In the genomic region with DNA sequence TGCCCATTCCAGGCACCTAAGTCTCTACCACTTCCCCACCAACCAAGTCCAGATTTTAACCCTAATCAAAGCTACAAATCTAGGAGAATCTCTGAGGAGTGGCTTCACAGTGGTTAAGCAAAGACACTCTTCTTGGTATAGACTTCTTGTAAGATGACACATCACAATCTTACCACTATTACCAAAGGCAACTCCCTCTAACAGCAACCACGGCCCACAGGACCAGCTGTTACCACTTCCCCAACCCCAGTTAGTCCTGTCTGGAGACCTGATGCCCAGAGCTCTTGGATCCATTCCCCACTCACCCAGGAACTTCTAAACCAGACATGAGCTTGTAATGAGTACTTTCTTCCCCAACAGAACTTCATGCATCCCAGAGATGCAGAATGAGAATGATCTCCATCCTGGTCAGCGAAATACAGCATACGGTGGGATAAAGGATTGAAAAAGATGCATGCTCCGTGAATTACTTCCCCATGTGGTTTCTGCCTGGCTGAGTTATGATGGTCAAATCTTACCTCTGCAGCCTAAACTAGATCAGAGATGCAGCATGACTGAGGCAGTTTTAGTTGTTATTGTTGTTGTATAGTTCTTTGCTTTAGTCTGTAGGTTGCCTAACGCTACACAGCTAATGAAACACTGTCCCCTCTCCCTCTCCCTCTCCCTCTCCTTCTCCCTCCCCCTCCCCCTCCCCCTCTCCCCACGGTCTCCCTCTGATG, we compare ENCODE assay signal across 8 cellular contexts.
A peak's percentile ranks its signal among the peaks of the same experiment; 100 is the strongest.
DNase-seq lines count a peak whose midpoint lies in the region; ATAC-seq lines count a peak whose summit lies in the region.

No MANE protein-coding gene starts in this region.

- DNase-seq in EL = peak; percentile 83
- peak; percentile 94 for DNase-seq in LHCN-M2 (ENCODE audit: low read depth)
- peak; percentile 19 for DNase-seq in dedifferentiated amniotic fluid mesenchymal stem cell (ENCODE audit: extremely low spot score)
- DNase-seq in stromal cell of bone marrow (ENCODE audit: low read depth) = peak; percentile 44
- DNase-seq in NCI-H526 treated with DMSO at 0.1 percent for 48 hours (lab: John Stamatoyannopoulos, UW) = no peak
- DNase-seq in mesenteric fat pad (ENCODE audit: low spot score) = no peak
- DNase-seq in NCI-H1092 treated with DMSO at 0.1 percent for 48 hours (lab: John Stamatoyannopoulos, UW) = no peak

- ATAC-seq in GM21381 (IDR thresholded peaks at IDR 0.05; ENCODE audit: unreplicated experiment) = peak; percentile 82

Comparison
In these comparisons a context has a peak if more than half of its experiments do, and no peak if none do; other contexts are left out.
1. DNase-seq: peak in EL (single experiment), LHCN-M2 (single experiment), dedifferentiated amniotic fluid mesenchymal stem cell (single experiment) and stromal cell of bone marrow (single experiment); none in NCI-H526 treated with DMSO at 0.1 percent for 48 hours (single experiment), mesenteric fat pad (single experiment) and NCI-H1092 treated with DMSO at 0.1 percent for 48 hours (single experiment).